Comparison of ENCODE assay signal across 8 cellular contexts in genomic region chr17:17972952-17973254, GRCh38. TPM values are rescaled to one million over a fixed set of nuclear protein-coding genes. Genes with fewer than 3 reads are reported as not detected.
DNase-seq lines count a peak whose midpoint lies in the region; ATAC-seq and TF ChIP-seq lines count a peak whose summit lies in the region.

No MANE protein-coding gene starts in this region.

- H3K4me1 ChIP-seq in KMS-11 (ENCODE audit: low read depth, poor library complexity, severe bottlenecking): peaks cover 16% of the 10 kb centered on the region
- peaks cover 10% of the 10 kb centered on the region for H3K4me1 ChIP-seq in mucosa of descending colon (ENCODE audit: low read depth)

- H3K4me2 ChIP-seq in KMS-11: peak overlapping the region; percentile 94

- H3K4me3 ChIP-seq in AG10803 (ENCODE audit: low read length): peak overlapping the region; percentile 80
- H3K4me3 ChIP-seq in KMS-11 (IDR thresholded peaks at IDR 0.05; ENCODE audit: insufficient read depth, low read depth, low read length): no peak overlapping the region
- H3K4me3 ChIP-seq in coronary artery: peak overlapping the region; percentile 69
- H3K4me3 ChIP-seq in mucosa of descending colon: no peak overlapping the region

- H3K36me3 ChIP-seq in KMS-11 (ENCODE audit: insufficient read depth) (no peaks in the 10 kb centered on the region), mucosa of descending colon (ENCODE audit: low read depth) (no peaks in the 10 kb centered on the region)

- H3K27ac ChIP-seq in KMS-11: no peak overlapping the region
- H3K27ac ChIP-seq in coronary artery: peak overlapping the region in 1 of 2 donors; percentile 35

- no peaks in the 10 kb centered on the region for H3K79me2 ChIP-seq in KMS-11 (ENCODE audit: insufficient read depth, low read depth)

- no peaks in the 10 kb centered on the region for H3K27me3 ChIP-seq in KMS-11 (ENCODE audit: insufficient read depth, low read depth)

- ATAC-seq in natural killer cell treated with Interleukin-12 subunit alpha and Interleukin-12 subunit beta and Interleukin-15 and Interleukin-18, amount 100 ng/mL, for 72 hours: no peak
- no peak for ATAC-seq in HG03045 (IDR thresholded peaks at IDR 0.05; ENCODE audit: unreplicated experiment)
- ATAC-seq in mucosa of descending colon: no peak

- peak overlapping the region; percentile 22; the same call in 1 of the 2 replicates for H3K9ac ChIP-seq in KMS-11

- H3K9me3 Mint-ChIP-seq in natural killer cell treated with Interleukin-12 subunit alpha and Interleukin-12 subunit beta and Interleukin-15 and Interleukin-18, amount 100 ng/mL, for 72 hours: no peaks in the 10 kb centered on the region

- no peaks in the 10 kb centered on the region for H4K20me1 ChIP-seq in KMS-11 (ENCODE audit: insufficient read depth)

- H3K4me1 Mint-ChIP-seq in natural killer cell treated with Interleukin-12 subunit alpha and Interleukin-12 subunit beta and Interleukin-15 and Interleukin-18, amount 100 ng/mL, for 72 hours (ENCODE audit: low read depth in 2 of 2): peaks cover 18 to 25% of the 10 kb centered on the region in 2 donors

- H3K9me3 ChIP-seq in mucosa of descending colon: no peaks in the 10 kb centered on the region

- no peaks in the 10 kb centered on the region for H3K27me3 Mint-ChIP-seq in natural killer cell treated with Interleukin-12 subunit alpha and Interleukin-12 subunit beta and Interleukin-15 and Interleukin-18, amount 100 ng/mL, for 72 hours

- DNase-seq in AG10803 (ENCODE audit: low read depth) (no peak), coronary artery (ENCODE audit: low spot score) (no peak), mesenteric fat pad (ENCODE audit: low spot score) (no peak), mucosa of descending colon (no peak)
- DNase-seq in natural killer cell treated with Interleukin-12 subunit alpha and Interleukin-12 subunit beta and Interleukin-15 and Interleukin-18, amount 100 ng/mL, for 72 hours (ENCODE audit: low spot score): no peak
- no peak for DNase-seq in stimulated activated CD4-positive, alpha-beta T cell treated with anti-CD3 and anti-CD28 coated beads, Interleukin-2, amount 100 ng/mL, for 48 hours

- peak overlapping the region; percentile 64 to 79 for H3K27ac Mint-ChIP-seq in natural killer cell treated with Interleukin-12 subunit alpha and Interleukin-12 subunit beta and Interleukin-15 and Interleukin-18, amount 100 ng/mL, for 72 hours

- peak overlapping the region; percentile 91 for H3K4me3 Mint-ChIP-seq in natural killer cell treated with Interleukin-12 subunit alpha and Interleukin-12 subunit beta and Interleukin-15 and Interleukin-18, amount 100 ng/mL, for 72 hours

- TF ChIP-seq CTCF in AG10803 (conservative IDR thresholded peaks at IDR 0.05; ENCODE audit: low read length) (no peak), KMS-11 (conservative IDR thresholded peaks at IDR 0.05; ENCODE audit: low read depth, low read length) (no peak), coronary artery (IDR thresholded peaks at IDR 0.05) (no peak), mucosa of descending colon (IDR thresholded peaks at IDR 0.05) (no peak)

- no peaks in the 10 kb centered on the region for H3K36me3 Mint-ChIP-seq in natural killer cell treated with Interleukin-12 subunit alpha and Interleukin-12 subunit beta and Interleukin-15 and Interleukin-18, amount 100 ng/mL, for 72 hours

- peak overlapping the region; percentile 83 for H2AFZ ChIP-seq in KMS-11 (ENCODE audit: low read depth)

- intact Hi-C loops in mucosa of descending colon (cut with DNase I, micrococcal nuclease): no loop called here

RNA-seq across cellular contexts. Expression of gene DRC3, which starts 0.2 kb away (rescaled TPM):
- total RNA-seq in natural killer cell treated with Interleukin-12 subunit alpha and Interleukin-12 subunit beta and Interleukin-15 and Interleukin-18, amount 100 ng/mL, for 72 hours: under 1 TPM in 1 of 2 donors, not detected in 1; 0.47 TPM
- total RNA-seq in mesenteric fat pad (0.32 TPM), mucosa of descending colon (1 to 10 TPM; 1.0 to 3.3 (median 1.4) TPM)

RNA-seq across cellular contexts. Expression of gene TOM1L2, which starts 0.7 kb away (rescaled TPM):
- 10 to 100 TPM; 15.5 to 17.8 TPM for total RNA-seq in natural killer cell treated with Interleukin-12 subunit alpha and Interleukin-12 subunit beta and Interleukin-15 and Interleukin-18, amount 100 ng/mL, for 72 hours
- total RNA-seq in mesenteric fat pad (43.7 TPM), mucosa of descending colon (100 to 1,000 TPM in 1 of 3 donors, 10 to 100 TPM in 2; 67.8 to 101 (median 87.7) TPM)

Comparison
In these comparisons a context has a peak if more than half of its experiments do, and no peak if none do; other contexts are left out.
1. H3K4me3 ChIP-seq: peak in AG10803 (single experiment) and coronary artery (single experiment); none in KMS-11 (single experiment) and mucosa of descending colon (single experiment).